14 cellular contexts compared by ENCODE assay signal in the genomic region with DNA sequence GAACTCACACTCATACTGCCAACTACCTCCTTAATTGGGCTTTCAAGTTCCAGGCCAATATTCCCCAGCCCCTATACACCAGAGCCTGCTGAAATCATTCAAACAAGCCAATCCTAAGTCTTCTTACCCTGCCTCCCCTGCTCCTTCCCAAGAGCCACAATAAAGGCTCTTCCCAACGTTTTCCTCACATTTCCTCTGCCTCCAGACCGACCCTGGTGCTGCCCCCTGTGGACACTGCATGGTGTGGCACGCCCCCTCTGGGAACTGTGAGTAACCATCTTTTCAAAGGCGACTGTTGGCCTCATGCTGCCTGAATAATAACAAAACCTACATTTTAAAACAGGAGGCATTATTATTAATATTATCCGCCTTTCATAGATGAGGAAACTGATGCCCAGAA.
DNase-seq lines count a peak whose midpoint lies in the region; ATAC-seq and TF ChIP-seq lines count a peak whose summit lies in the region.
"Had no signal": no experiment of that assay in that cellular context is flagged by ENCODE, and none has a peak within 500 bp of the region (broad histone marks: within the 10 kb centered on the region; RNA-seq: fewer than 3 reads in every experiment).

No MANE protein-coding gene starts in this region.

- H3K4ac ChIP-seq in H9 (ENCODE audit: low read depth, low read length) = no peak overlapping the region

- H3K27ac Mint-ChIP-seq in H9 = peak overlapping the region in 1 of 3 experiments; percentile 6; a peak in 1 of 7 replicates

- POLR2A ChIA-PET in BJ (lab: Charles Lee) = no interaction called here

- in situ Hi-C loops in G401 (cut with HindIII; ENCODE audit: low sequenced_read_pairs) = no loop called here

- TF ChIP-seq EP300 in gastroesophageal sphincter (IDR thresholded peaks at IDR 0.05) = no peak

- H3K18ac ChIP-seq in H9 (ENCODE audit: insufficient read length, low read depth, low read length) = no peak overlapping the region

- peak; percentile 53 to 78 for TF ChIP-seq RAD21 in liver (IDR thresholded peaks at IDR 0.05)

- no peak overlapping the region for H4K91ac ChIP-seq in H9 (ENCODE audit: insufficient read length, low read depth, low read length)

- H3K27ac ChIP-seq in H9 (ENCODE audit: insufficient read length, low read depth, low read length) (no peak overlapping the region), adrenal gland (no peak overlapping the region), liver (ENCODE audit: low read depth in 1 of 2, low read length in 2 of 2) (no peak overlapping the region), gastroesophageal sphincter (no peak overlapping the region)
- H3K27ac ChIP-seq: skin epidermis had no signal

- no peak overlapping the region for H2BK12ac ChIP-seq in H9 (ENCODE audit: insufficient read length, low read depth, low read length)

- H4K8ac ChIP-seq in H9 (replicated peaks; ENCODE audit: insufficient read length, low read depth, low read length) = no peak overlapping the region

- no peak overlapping the region for H2BK20ac ChIP-seq in H9 (ENCODE audit: low read depth, low read length, poor library complexity, severe bottlenecking)

- no peak overlapping the region for H2AFZ ChIP-seq in H9 (ENCODE audit: low read length)

- intact Hi-C loops in adrenal gland (cut with DNase I) = no loop called here

- no peaks in the 10 kb centered on the region for H3K23me2 ChIP-seq in H9 (ENCODE audit: insufficient read length, low read depth, low read length, poor library complexity, severe bottlenecking)

- CTCF ChIA-PET in BJ (lab: Yijun Ruan, JAX) = no interaction called here

- H3T11ph ChIP-seq in H9 (ENCODE audit: low read length) = no peak overlapping the region

- no peaks in the 10 kb centered on the region for H3K27me3 Mint-ChIP-seq in H9 (ENCODE audit: low read depth)

- peaks cover 5 to 7% (median 7%) of the 10 kb centered on the region in 3 experiments for H3K36me3 Mint-ChIP-seq in H9 (ENCODE audit: insufficient read depth in 1 of 3, low read depth in 3 of 3)

- H2BK5ac ChIP-seq in H9 (ENCODE audit: insufficient read length, low read length) = no peak overlapping the region

- DNase-seq in BJ (ENCODE audit: low read depth) = no peak
- DNase-seq in H9 = peak; percentile 88
- peak in 4 of 7 donors; percentile 7 to 41 (median 22) for DNase-seq in adrenal gland
- DNase-seq in MV-4-11 (lab: John Stamatoyannopoulos, UW) = no peak
- DNase-seq in G401 (ENCODE audit: low spot score) = no peak
- DNase-seq: effector CD8-positive, alpha-beta T cell; GDM1; left cardiac atrium; stimulated activated naive CD4-positive, alpha-beta T cell treated with Interleukin-2 at 50 U/mL for 16 hours; T-helper 1 cell had no signal

- H2BK15ac ChIP-seq in H9 (ENCODE audit: low read depth, low read length) = no peak overlapping the region

- H3K9ac ChIP-seq in H9 (ENCODE audit: extremely low read depth, insufficient read length, low read length) (no peak overlapping the region), liver (ENCODE audit: low read depth in 1 of 2, low read length in 2 of 2) (no peak overlapping the region)

- H3K9me3 ChIP-seq in H9 (ENCODE audit: control insufficient read depth, low read depth, low read length) (no peaks in the 10 kb centered on the region), adrenal gland (replicated peaks in 1 of 3) (no peaks in the 10 kb centered on the region), liver (ENCODE audit: control insufficient read depth in 4 of 4, low read length in 3 of 4) (peaks cover 0 to 2% (median 0%) of the 10 kb centered on the region in 4 donors), gastroesophageal sphincter (peaks cover 0 to 7% (median 0%) of the 10 kb centered on the region in 3 donors)

- peaks cover 4% of the 10 kb centered on the region in 2 experiments for H3K9me3 Mint-ChIP-seq in H9

- H3K14ac ChIP-seq in H9 (ENCODE audit: insufficient read depth, low read length) = no peak overlapping the region

- peaks cover 10 to 11% of the 10 kb centered on the region in 2 experiments for H3K4me1 Mint-ChIP-seq in H9

- no CpG with 5 or more reads among the region's 5 CpGs for WGBS in H9 (ENCODE audit: extremely low coverage, insufficient read length, low lambda C conversion rate)
- WGBS in adrenal gland, 4 donors = 27 to 35% (median 32%) methylated on average over 5 of the region's 5 CpGs
- WGBS in liver = 46% methylated on average over 5 of the region's 5 CpGs
- WGBS in gastroesophageal sphincter (ENCODE audit: low coverage in 1 of 2), 2 donors = 27% methylated on average over 4 to 5 of the region's 5 CpGs

- no peak overlapping the region for H3K4me2 ChIP-seq in H9 (ENCODE audit: insufficient read depth, insufficient read length, low read length)

- H3K4me3 ChIP-seq in BJ (ENCODE audit: low read depth, low read length) = no peak overlapping the region
- no peak overlapping the region for H3K4me3 ChIP-seq in adrenal gland
- no peak overlapping the region for H3K4me3 ChIP-seq in liver (ENCODE audit: low read depth in 1 of 3, low read length in 3 of 3)
- no peak overlapping the region for H3K4me3 ChIP-seq in gastroesophageal sphincter
- H3K4me3 ChIP-seq: skin epidermis had no signal

- H3K27me3 ChIP-seq in BJ (ENCODE audit: control insufficient read depth, insufficient read depth, low read length) (no peaks in the 10 kb centered on the region), H9 (ENCODE audit: insufficient read depth, low read length) (no peaks in the 10 kb centered on the region), adrenal gland (no peaks in the 10 kb centered on the region), liver (ENCODE audit: control insufficient read depth in 4 of 4, insufficient read depth in 4 of 4, low read length in 3 of 4) (no peaks in the 10 kb centered on the region), gastroesophageal sphincter (peaks cover 46% of the 10 kb centered on the region)

- H4K5ac ChIP-seq in H9 (ENCODE audit: insufficient read length, low read depth, low read length) = no peak overlapping the region

- H2AK5ac ChIP-seq in H9 (ENCODE audit: insufficient read length, low read length) = no peak overlapping the region

- H3K36me3 ChIP-seq in BJ (ENCODE audit: control insufficient read depth, insufficient read depth, low read length) (no peaks in the 10 kb centered on the region), adrenal gland (replicated peaks in 1 of 2) (no peaks in the 10 kb centered on the region), liver (ENCODE audit: control insufficient read depth in 4 of 4, insufficient read depth in 3 of 4, low read depth in 1 of 4, low read length in 3 of 4) (no peaks in the 10 kb centered on the region), gastroesophageal sphincter (no peaks in the 10 kb centered on the region)

- no peak overlapping the region for H3K4me3 Mint-ChIP-seq in H9

- TF ChIP-seq POLR2A in adrenal gland (IDR thresholded peaks at IDR 0.05) = no peak
- no peak for TF ChIP-seq POLR2A in gastroesophageal sphincter (IDR thresholded peaks at IDR 0.05)

- H3K56ac ChIP-seq in H9 (ENCODE audit: insufficient read length, low read depth, low read length) = no peak overlapping the region

- no peaks in the 10 kb centered on the region for H3K79me2 ChIP-seq in H9 (ENCODE audit: insufficient read depth, low read length)

- ATAC-seq in HG03442 (IDR thresholded peaks at IDR 0.05; ENCODE audit: unreplicated experiment) (no peak), gastroesophageal sphincter (no peak)
- ATAC-seq: left cardiac atrium had no signal

- H3K79me1 ChIP-seq in H9 (ENCODE audit: insufficient read depth, low read depth, low read length, poor library complexity, severe bottlenecking) = no peaks in the 10 kb centered on the region

- no peak overlapping the region for H2BK120ac ChIP-seq in H9 (ENCODE audit: low read depth, low read length, poor library complexity, severe bottlenecking)

- no peaks in the 10 kb centered on the region for H3K4me1 ChIP-seq in H9 (ENCODE audit: insufficient read depth, low read length)
- H3K4me1 ChIP-seq in adrenal gland (replicated peaks in 1 of 2) = no peaks in the 10 kb centered on the region
- H3K4me1 ChIP-seq in liver (ENCODE audit: control insufficient read depth in 4 of 4, insufficient read depth in 4 of 4, low read length in 3 of 4) = peaks cover 0 to under 1% (median 0%) of the 10 kb centered on the region in 4 donors
- H3K4me1 ChIP-seq in gastroesophageal sphincter = no peaks in the 10 kb centered on the region

- TF ChIP-seq CTCF in BJ (IDR thresholded peaks at IDR 0.05; ENCODE audit: insufficient read depth, low read depth, low read length) (0 out of 2 replicates have a peak, but pooled peaks have one; percentile 10), H9 (conservative IDR thresholded peaks at IDR 0.05) (peak; percentile 84), adrenal gland (IDR thresholded peaks at IDR 0.05) (peak in 4 of 6 experiments; percentile 12 to 34 (median 19)), liver (IDR thresholded peaks at IDR 0.05; ENCODE audit: low read depth, low read length, missing input control) (peak; percentile 39), gastroesophageal sphincter (IDR thresholded peaks at IDR 0.05) (peak in 1 of 4 experiments; percentile 10)

- H3K23ac ChIP-seq in H9 (ENCODE audit: insufficient read length, low read depth, low read length) = no peak overlapping the region

- no peaks in the 10 kb centered on the region for H4K20me1 ChIP-seq in H9 (ENCODE audit: control insufficient read depth, insufficient read depth, insufficient read length)

TF ChIP-seq in liver, 16 proteins besides CTCF, POLR2A, EP300 and RAD21:
- no peak for TF ChIP-seq HNF4G (IDR thresholded peaks at IDR 0.05)

Comparison
In these comparisons a context has a peak if more than half of its experiments do, and no peak if none do; other contexts are left out.
1. DNase-seq: peak in H9 (single experiment) and adrenal gland (4 of 7); none in BJ (single experiment), MV-4-11 (single experiment) and G401 (single experiment).